ENCODE assay signal across 8 cellular contexts in the genomic region with DNA sequence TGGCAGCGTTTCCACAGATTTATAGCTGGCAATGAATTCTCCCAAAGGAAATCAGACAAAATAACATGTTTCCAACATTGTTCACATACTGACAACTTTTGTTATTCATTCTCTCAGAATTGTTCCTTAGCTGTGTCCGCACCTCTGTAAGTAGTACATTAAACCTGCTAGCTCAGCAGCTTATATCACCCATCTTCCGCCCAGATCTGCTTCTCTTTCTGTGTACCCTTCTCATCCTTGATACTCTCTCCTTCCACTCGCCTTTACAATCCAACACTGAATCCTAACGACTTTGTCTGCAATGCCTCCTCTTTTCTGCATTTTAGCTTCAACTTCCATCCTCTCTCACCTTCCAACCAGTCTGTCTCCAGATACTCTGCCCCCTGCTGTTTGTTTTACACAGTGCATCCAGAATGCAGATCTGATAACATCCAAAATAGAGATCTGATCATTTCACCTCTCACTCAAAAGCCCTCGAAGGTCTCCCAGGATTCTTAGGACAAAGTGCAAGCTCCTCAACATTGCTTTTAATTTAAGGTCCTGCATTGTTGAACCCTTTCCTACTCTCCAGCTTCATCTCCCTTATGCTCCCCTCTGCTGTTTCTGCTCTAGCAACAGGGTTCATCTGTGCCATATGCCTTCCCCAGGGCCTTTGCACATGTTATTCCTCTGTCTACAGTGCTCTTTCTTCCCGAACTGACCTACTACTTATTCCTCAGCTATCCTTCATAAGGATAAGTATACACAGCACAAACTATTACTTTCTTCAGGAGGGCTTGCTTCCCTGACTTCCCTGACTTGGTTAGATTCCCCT.
DNase-seq lines count a peak whose midpoint lies in the region; ATAC-seq and TF ChIP-seq lines count a peak whose summit lies in the region.

No MANE protein-coding gene starts in this region.

- no peak for ATAC-seq in GM18520 (IDR thresholded peaks at IDR 0.05; ENCODE audit: unreplicated experiment)

- in situ Hi-C loops in HAP-1 (cut with MboI; ENCODE audit: low sequenced_read_pairs), result no loop called here

- H3K9ac ChIP-seq in fibroblast of lung (ENCODE audit: insufficient read depth, low read length), result no peak overlapping the region
- H3K9ac ChIP-seq in smooth muscle cell (ENCODE audit: low read depth), result no peak overlapping the region

- WGBS in smooth muscle cell (ENCODE audit: low lambda C conversion rate), result 75% methylated on average over 7 of the region's 7 CpGs

- H3K4me2 ChIP-seq in fibroblast of lung (ENCODE audit: extremely low read depth, insufficient read depth, low read length) (no peak overlapping the region), smooth muscle cell (no peak overlapping the region)

- peak; percentile 35 for DNase-seq in COLO829 (ENCODE audit: low spot score)
- peak; percentile 20 to 72 for DNase-seq in HAP-1 (ENCODE audit: low spot score in 2 of 2)
- DNase-seq in fibroblast of lung (ENCODE audit: low read depth in 2 of 2), result peak in 1 of 2 donors; percentile 16
- DNase-seq in smooth muscle cell (lab: John Stamatoyannopoulos, UW; ENCODE audit: unreplicated experiment), result no peak
- DNase-seq in NCI-H226, result no peak
- no peak for DNase-seq in NCI-H2171 (lab: John Stamatoyannopoulos, UW)

- no peaks in the 10 kb centered on the region for H3K9me3 ChIP-seq in HAP-1
- H3K9me3 ChIP-seq in fibroblast of lung (ENCODE audit: control insufficient read depth, insufficient read depth, low read depth, low read length), result no peaks in the 10 kb centered on the region
- H3K9me3 ChIP-seq in smooth muscle cell (replicated peaks; ENCODE audit: low read depth), result no peaks in the 10 kb centered on the region

- no peaks in the 10 kb centered on the region for H3K4me1 ChIP-seq in HAP-1
- no peaks in the 10 kb centered on the region for H3K4me1 ChIP-seq in fibroblast of lung (ENCODE audit: control insufficient read depth, extremely low read depth, insufficient read depth, low read length)
- H3K4me1 ChIP-seq in smooth muscle cell (ENCODE audit: low read depth), result no peaks in the 10 kb centered on the region

- H4K20me1 ChIP-seq in fibroblast of lung (ENCODE audit: control insufficient read depth, extremely low read depth, insufficient read depth, low read length), result no peaks in the 10 kb centered on the region
- no peaks in the 10 kb centered on the region for H4K20me1 ChIP-seq in smooth muscle cell (ENCODE audit: low read depth)

- H3K27me3 ChIP-seq in HAP-1 (ENCODE audit: low read depth) (no peaks in the 10 kb centered on the region), fibroblast of lung (ENCODE audit: control insufficient read depth, insufficient read depth, low read length) (no peaks in the 10 kb centered on the region), smooth muscle cell (ENCODE audit: low read depth) (no peaks in the 10 kb centered on the region)

- TF ChIP-seq CTCF in VCaP (conservative IDR thresholded peaks at IDR 0.05) (peak; percentile 35), fibroblast of lung (conservative IDR thresholded peaks at IDR 0.05 in 1 of 2, IDR thresholded peaks at IDR 0.05 in 1 of 2; ENCODE audit: low read depth in 1 of 2, low read length in 2 of 2) (peak; percentile 39 to 56), smooth muscle cell (IDR thresholded peaks at IDR 0.05; ENCODE audit: borderline replicate concordance, insufficient read depth, poor library complexity, severe bottlenecking) (peak; percentile 30)

- no peak overlapping the region for H3K27ac ChIP-seq in VCaP
- no peak overlapping the region for H3K27ac ChIP-seq in fibroblast of lung (ENCODE audit: insufficient read depth, low read length)
- H3K27ac ChIP-seq in smooth muscle cell (ENCODE audit: low read depth), result no peak overlapping the region

- no peaks in the 10 kb centered on the region for H3K36me3 ChIP-seq in HAP-1 (replicated peaks)
- no peaks in the 10 kb centered on the region for H3K36me3 ChIP-seq in fibroblast of lung (ENCODE audit: control insufficient read depth, insufficient read depth, low read length)
- H3K36me3 ChIP-seq in smooth muscle cell (ENCODE audit: low read depth), result no peaks in the 10 kb centered on the region

- H3K4me3 ChIP-seq in HAP-1 (no peak overlapping the region), fibroblast of lung (replicated peaks in 1 of 4; ENCODE audit: control extremely low read depth in 1 of 4, insufficient read depth in 1 of 4, low read depth in 3 of 4, low read length in 4 of 4) (no peak overlapping the region), smooth muscle cell (no peak overlapping the region)

- H2AFZ ChIP-seq in fibroblast of lung (ENCODE audit: low read length), result no peak overlapping the region
- no peak overlapping the region for H2AFZ ChIP-seq in smooth muscle cell (ENCODE audit: low read depth)

- no peaks in the 10 kb centered on the region for H3F3A ChIP-seq in smooth muscle cell (ENCODE audit: low read depth)

- H3K79me2 ChIP-seq in fibroblast of lung (ENCODE audit: control insufficient read depth, insufficient read depth, low read length) (no peaks in the 10 kb centered on the region), smooth muscle cell (ENCODE audit: low read depth) (no peaks in the 10 kb centered on the region)

Comparison
In these comparisons a context has a peak if more than half of its experiments do, and no peak if none do; other contexts are left out.
1. DNase-seq: peak in COLO829 (single experiment) and HAP-1 (2 of 2); none in smooth muscle cell (single experiment), NCI-H226 (single experiment) and NCI-H2171 (single experiment).
2. Peak in every context shown above with its lines, with median percentiles within 50 percentile points of each other: CTCF ChIP-seq.